In genomic region chr18:56919190-56919589, GRCh38 we compare ENCODE assay signal across 20 cellular contexts.
DNase-seq lines count a peak whose midpoint lies in the region; ATAC-seq, FAIRE-seq and TF ChIP-seq lines count a peak whose summit lies in the region.
"Had no signal": no experiment of that assay in that cellular context is flagged by ENCODE, and none has a peak within 500 bp of the region (broad histone marks: within the 10 kb centered on the region; RNA-seq: fewer than 3 reads in every experiment).

No MANE protein-coding gene starts in this region.

- no peak overlapping the region for H3K23ac ChIP-seq in IMR-90 (ENCODE audit: low read depth, low read length)
- H3K23ac ChIP-seq in H1 (ENCODE audit: insufficient read length): no peak overlapping the region

- H3K18ac ChIP-seq in IMR-90 (ENCODE audit: low read depth, low read length) (no peak overlapping the region), H1 (ENCODE audit: extremely low read depth, low read length) (no peak overlapping the region)

- H2BK5ac ChIP-seq in IMR-90 (ENCODE audit: low read depth, low read length, poor library complexity, severe bottlenecking): no peak overlapping the region
- no peak overlapping the region for H2BK5ac ChIP-seq in H1 (ENCODE audit: low read depth, low read length)

- H2BK15ac ChIP-seq in IMR-90 (ENCODE audit: low read depth, low read length): no peak overlapping the region
- no peak overlapping the region for H2BK15ac ChIP-seq in H1 (ENCODE audit: low read length)

- H3K9me3 Mint-ChIP-seq in GM23338: no peaks in the 10 kb centered on the region

- H3K14ac ChIP-seq in IMR-90 (replicated peaks; ENCODE audit: low read depth, low read length) (0 out of 2 replicates have a peak overlapping the region, but pooled peaks have one; percentile 32), H1 (ENCODE audit: insufficient read length) (no peak overlapping the region)

- DNase-seq in GM23338 (ENCODE audit: low spot score): peak; percentile 49
- DNase-seq in IMR-90: no peak
- DNase-seq in H1 (ENCODE audit: low read depth in 1 of 2, low spot score in 2 of 2): no peak
- no peak for DNase-seq in left colon
- no peak for DNase-seq in activated naive CD4-positive, alpha-beta T cell treated with Interleukin-2 at 50 U/mL for 16 hours
- DNase-seq in RWPE1 (ENCODE audit: low spot score): no peak
- DNase-seq in H54 (ENCODE audit: insufficient read length, low spot score): no peak
- no peak for DNase-seq in right cardiac atrium
- DNase-seq: CD4-positive, alpha-beta memory T cell; EL; NCI-H1092 treated with DMSO at 0.1 percent for 48 hours; NCI-H1694; NCI-H446; NCI-H82; Peyer's patch; SHP77 treated with DMSO at 0.1 percent for 48 hours had no signal

- no CpG with 5 or more reads among the region's 1 CpG for WGBS in IMR-90 (ENCODE audit: extremely low coverage in 2 of 2, insufficient read length in 1 of 2), 2 experiments
- WGBS in H1 (ENCODE audit: extremely low coverage in 1 of 2, insufficient coverage in 1 of 2, insufficient read length in 1 of 2, insufficient replicate concordance in 2 of 2, low coverage in 1 of 2, low lambda C conversion rate in 2 of 2, missing lambda C conversion rate in 1 of 2), 2 experiments: 81% methylated on average over 1 of the region's 1 CpG; no CpG with 5 or more reads in 1 of the 2 experiments
- whole genome bisulfite sequencing in right cardiac atrium: 86% methylated on average over 1 of the region's 1 CpG

- H3K4me2 ChIP-seq in GM23338 (no peak overlapping the region), IMR-90 (ENCODE audit: low read depth, low read length) (no peak overlapping the region), H1 (ENCODE audit: insufficient read depth in 1 of 2, low read depth in 2 of 2, low read length in 2 of 2) (0 out of 4 replicates have a peak overlapping the region, but pooled peaks of 1 of the 2 experiments have one; percentile 11)
- H3K4me2 ChIP-seq: KMS-11 had no signal

- H3K56ac ChIP-seq in IMR-90 (ENCODE audit: extremely low read depth, insufficient read depth, low read length): no peak overlapping the region
- no peak overlapping the region for H3K56ac ChIP-seq in H1 (replicated peaks; ENCODE audit: insufficient read length, low read depth, low read length)

- H2BK20ac ChIP-seq in IMR-90 (ENCODE audit: low read depth, low read length) (no peak overlapping the region), H1 (ENCODE audit: low read length) (no peak overlapping the region)

- H4K20me1 ChIP-seq in GM23338 (replicated peaks; ENCODE audit: insufficient read depth) (no peaks in the 10 kb centered on the region), IMR-90 (ENCODE audit: insufficient read depth, low read length) (no peaks in the 10 kb centered on the region), H1 (replicated peaks in 1 of 2; ENCODE audit: control insufficient read depth in 1 of 2, insufficient read depth in 2 of 2, low read length in 2 of 2) (no peaks in the 10 kb centered on the region)

- H3K79me2 ChIP-seq in GM23338 (replicated peaks; ENCODE audit: insufficient read depth) (no peaks in the 10 kb centered on the region), H1 (ENCODE audit: control insufficient read depth in 1 of 2, insufficient read depth in 2 of 2, low read length in 2 of 2) (no peaks in the 10 kb centered on the region)

- peak overlapping the region; percentile 94 for H3K27ac Mint-ChIP-seq in GM23338
- H3K27ac Mint-ChIP-seq: B cell; CD4-positive, alpha-beta memory T cell had no signal

- intact Hi-C loops in IMR-90 (cut with micrococcal nuclease) (no loop called here), left colon (cut with DNase I, micrococcal nuclease) (no loop called here), right cardiac atrium (cut with DNase I) (no loop called here)

- H3K4ac ChIP-seq in IMR-90 (ENCODE audit: low read depth, low read length) (no peak overlapping the region), H1 (replicated peaks; ENCODE audit: insufficient read length, low read depth, low read length) (no peak overlapping the region)

- H3K27me3 ChIP-seq in GM23338 (ENCODE audit: insufficient read depth) (no peaks in the 10 kb centered on the region), IMR-90 (ENCODE audit: control insufficient read depth, insufficient read depth, low read length) (no peaks in the 10 kb centered on the region), H1 (replicated peaks in 1 of 4; ENCODE audit: control insufficient read depth in 3 of 4, extremely low read depth in 1 of 4, insufficient read depth in 3 of 4, low read length in 3 of 4) (no peaks in the 10 kb centered on the region), right cardiac atrium (ENCODE audit: control insufficient read depth, insufficient read depth) (no peaks in the 10 kb centered on the region)
- H3K27me3 ChIP-seq: Peyer's patch had no signal

- FAIRE-seq in H1 (lab: Jason Lieb, UNC): no peak
- FAIRE-seq in H54 (lab: Jason Lieb, UNC): no peak
- FAIRE-seq: HTR-8/SVneo had no signal

- CTCF ChIA-PET in IMR-90 (lab: Yijun Ruan, JAX): no interaction called here
- CTCF ChIA-PET in H1 (lab: Charles Lee; ENCODE audit: partially characterized antibody): interaction anchor here (0.6 to 1.0 kb wide), 5 partner anchors 10 to 216 kb away, joined by 3 to 4 read pairs (median 4); no protein-coding TSS in a partner anchor
- CTCF ChIA-PET in RWPE1 (lab: Yijun Ruan, JAX): no interaction called here

- BruUV-seq in IMR-90 (replicated peaks; lab: Mats Ljungman, UMichigan): no TSS peak

- H4K8ac ChIP-seq in IMR-90 (ENCODE audit: low read depth in 2 of 2, low read length in 2 of 2) (no peak overlapping the region), H1 (ENCODE audit: extremely low read depth, insufficient read depth, low read length) (no peak overlapping the region)

- H3K79me1 ChIP-seq in IMR-90 (ENCODE audit: low read depth in 1 of 2, low read length in 2 of 2) (0 out of 4 replicates have a peak, but pooled peaks cover 0 to 4% of the 10 kb centered on the region in 2 experiments), H1 (ENCODE audit: low read depth, low read length) (no peaks in the 10 kb centered on the region)

- no peaks in the 10 kb centered on the region for H3K27me3 Mint-ChIP-seq in GM23338 (ENCODE audit: insufficient read depth, low read depth, poor library complexity)
- H3K27me3 Mint-ChIP-seq: B cell; CD4-positive, alpha-beta memory T cell had no signal

- TF ChIP-seq CTCF in GM23338 (conservative IDR thresholded peaks at IDR 0.05; ENCODE audit: low read depth in 2 of 2) (no peak), IMR-90 (conservative IDR thresholded peaks at IDR 0.05; ENCODE audit: low read depth, low read length) (no peak), H1 (IDR thresholded peaks at IDR 0.05; ENCODE audit: control extremely low read depth in 1 of 3, insufficient read depth in 1 of 3, low read depth in 1 of 3, low read length in 3 of 3) (no peak), RWPE1 (conservative IDR thresholded peaks at IDR 0.05; ENCODE audit: low read depth) (no peak)

- H4K5ac ChIP-seq in IMR-90 (ENCODE audit: low read depth, low read length) (no peak overlapping the region), H1 (ENCODE audit: insufficient read length, low read depth, low read length) (no peak overlapping the region)

- H3K9me3 ChIP-seq in IMR-90 (ENCODE audit: control insufficient read depth, insufficient read depth, low read length): no peaks in the 10 kb centered on the region
- H3K9me3 ChIP-seq in H1 (ENCODE audit: insufficient read depth in 2 of 2, low read depth in 1 of 2, low read length in 1 of 2): no peaks in the 10 kb centered on the region
- no peaks in the 10 kb centered on the region for H3K9me3 ChIP-seq in right cardiac atrium (ENCODE audit: control insufficient read depth, low read length)
- H3K9me3 ChIP-seq: Peyer's patch had no signal

- H4K91ac ChIP-seq in IMR-90 (ENCODE audit: insufficient read depth, low read depth, low read length): no peak overlapping the region
- H4K91ac ChIP-seq in H1 (replicated peaks; ENCODE audit: insufficient read length, low read length): no peak overlapping the region

- H3K4me3 ChIP-seq in GM23338: no peak overlapping the region
- no peak overlapping the region for H3K4me3 ChIP-seq in IMR-90 (ENCODE audit: insufficient read depth, low read depth, low read length)
- H3K4me3 ChIP-seq in H1 (ENCODE audit: extremely low read depth in 1 of 4, insufficient read depth in 2 of 4, low read depth in 3 of 4, low read length in 4 of 4): no peak overlapping the region
- no peak overlapping the region for H3K4me3 ChIP-seq in right cardiac atrium (ENCODE audit: low read length)
- H3K4me3 ChIP-seq: Peyer's patch had no signal

- no peak overlapping the region for H2AFZ ChIP-seq in GM23338
- H2AFZ ChIP-seq in IMR-90 (replicated peaks; ENCODE audit: low read length, poor library complexity): no peak overlapping the region
- peak overlapping the region; percentile 28; the same call in 1 of the 2 replicates for H2AFZ ChIP-seq in H1 (ENCODE audit: low read length)

- no peak overlapping the region for H3K4me3 Mint-ChIP-seq in GM23338
- H3K4me3 Mint-ChIP-seq: B cell; CD4-positive, alpha-beta memory T cell had no signal

- H3K4me1 ChIP-seq in GM23338 (ENCODE audit: insufficient read depth) (peaks cover 25% of the 10 kb centered on the region), IMR-90 (ENCODE audit: control insufficient read depth, insufficient read depth, low read length) (peaks cover 2% of the 10 kb centered on the region; the same call in 1 of the 2 replicates), H1 (replicated peaks in 1 of 4; ENCODE audit: control insufficient read depth in 3 of 4, insufficient read depth in 4 of 4, low read length in 3 of 4) (peaks cover 0 to 3% (median 3%) of the 10 kb centered on the region in 4 experiments; a peak in 3 of 7 replicates), right cardiac atrium (ENCODE audit: control insufficient read depth, insufficient read depth, low read length) (no peaks in the 10 kb centered on the region)
- H3K4me1 ChIP-seq: Peyer's patch had no signal

- POLR2A ChIA-PET in IMR-90 (lab: Charles Lee; ENCODE audit: unreplicated experiment): no interaction called here
- POLR2A ChIA-PET in H1 (lab: Charles Lee; ENCODE audit: partially characterized antibody): interaction anchor here (0.6 to 0.8 kb wide), 4 partner anchors 9 to 81 kb away, joined by 3 read pairs; no protein-coding TSS in a partner anchor
- POLR2A ChIA-PET in RWPE1 (lab: Yijun Ruan, JAX; ENCODE audit: low non-redundant PET): no interaction called here

- H3F3A ChIP-seq in GM23338 (replicated peaks; ENCODE audit: low read depth): no peaks in the 10 kb centered on the region

- H2AK5ac ChIP-seq in IMR-90 (ENCODE audit: low read depth, low read length) (no peak overlapping the region), H1 (ENCODE audit: low read depth, low read length) (no peak overlapping the region)

- H3K9ac ChIP-seq in IMR-90 (ENCODE audit: low read depth, low read length) (no peak overlapping the region), H1 (replicated peaks in 1 of 4; ENCODE audit: extremely low read depth in 1 of 4, low read depth in 3 of 4, low read length in 3 of 4) (no peak overlapping the region)
- H3K9ac ChIP-seq: KMS-11 had no signal

- no peak for TF ChIP-seq RAD21 in IMR-90 (IDR thresholded peaks at IDR 0.05; ENCODE audit: low read length)
- no peak for TF ChIP-seq RAD21 in H1 (IDR thresholded peaks at IDR 0.05 in 1 of 2, conservative IDR thresholded peaks at IDR 0.05 in 1 of 2; ENCODE audit: low read depth in 2 of 2, low read length in 2 of 2)

- ATAC-seq in GM23338: no peak; the same call in 2 of the 3 replicates
- ATAC-seq in IMR-90 (ENCODE audit: low read depth): no peak
- peak; percentile 20 for ATAC-seq in left colon
- no peak for ATAC-seq in right cardiac atrium
- ATAC-seq: HCT116 had no signal

- H3K4me1 Mint-ChIP-seq in GM23338: peaks cover 28% of the 10 kb centered on the region

- peaks cover 3% of the 10 kb centered on the region; the same call in 1 of the 2 replicates for H3K9me1 ChIP-seq in IMR-90 (ENCODE audit: insufficient read depth, low read length)

- H3K36me3 ChIP-seq in GM23338 (ENCODE audit: insufficient read depth): no peaks in the 10 kb centered on the region
- no peaks in the 10 kb centered on the region for H3K36me3 ChIP-seq in IMR-90 (ENCODE audit: control insufficient read depth, insufficient read depth, low read length)
- no peaks in the 10 kb centered on the region for H3K36me3 ChIP-seq in H1 (ENCODE audit: control insufficient read depth in 2 of 4, insufficient read depth in 4 of 4, low read length in 3 of 4)
- H3K36me3 ChIP-seq: Peyer's patch had no signal

- no peaks in the 10 kb centered on the region for H3K9me2 ChIP-seq in GM23338 (ENCODE audit: insufficient read depth)

- in situ Hi-C loops in IMR-90 (cut with MboI; ENCODE audit: low sequenced_read_pairs): no loop called here

- dilution Hi-C loops in IMR-90 (cut with HindIII; ENCODE audit: low sequenced_read_pairs, unreplicated experiment): no loop called here

- no peaks in the 10 kb centered on the region for H3K36me3 Mint-ChIP-seq in GM23338 (ENCODE audit: low read depth)

- no peak overlapping the region for H2BK120ac ChIP-seq in IMR-90 (ENCODE audit: low read depth, low read length)
- no peak overlapping the region for H2BK120ac ChIP-seq in H1 (replicated peaks; ENCODE audit: low read depth, low read length)

- no peak overlapping the region for H2BK12ac ChIP-seq in H1 (ENCODE audit: low read depth, low read length)

- no peak overlapping the region for H3K27ac ChIP-seq in GM23338 (ENCODE audit: low read depth)
- H3K27ac ChIP-seq in IMR-90 (ENCODE audit: insufficient read depth, low read length): no peak overlapping the region
- H3K27ac ChIP-seq in H1 (ENCODE audit: low read depth, low read length): no peak overlapping the region
- no peak overlapping the region for H3K27ac ChIP-seq in RWPE1
- H3K27ac ChIP-seq in right cardiac atrium (ENCODE audit: low read length): no peak overlapping the region
- H3K27ac ChIP-seq: KMS-11, Peyer's patch had no signal

- no peak overlapping the region for H2AK9ac ChIP-seq in IMR-90 (replicated peaks; ENCODE audit: low read depth, low read length, poor library complexity)

- TF ChIP-seq POLR2A in IMR-90 (IDR thresholded peaks at IDR 0.05; ENCODE audit: low read depth, low read length) (no peak), H1 (IDR thresholded peaks at IDR 0.05; ENCODE audit: control extremely low read depth in 1 of 2, low read depth in 2 of 2, low read length in 2 of 2) (no peak), H54 (IDR thresholded peaks at IDR 0.05; ENCODE audit: low read depth, low read length) (no peak)

- no peak for TF ChIP-seq EP300 in H1 (IDR thresholded peaks at IDR 0.05; ENCODE audit: borderline replicate concordance in 1 of 2, low read depth in 2 of 2, low read length in 2 of 2)

- H3K23me2 ChIP-seq in H1 (ENCODE audit: low read depth, low read length): no peaks in the 10 kb centered on the region
